In the genomic region with DNA sequence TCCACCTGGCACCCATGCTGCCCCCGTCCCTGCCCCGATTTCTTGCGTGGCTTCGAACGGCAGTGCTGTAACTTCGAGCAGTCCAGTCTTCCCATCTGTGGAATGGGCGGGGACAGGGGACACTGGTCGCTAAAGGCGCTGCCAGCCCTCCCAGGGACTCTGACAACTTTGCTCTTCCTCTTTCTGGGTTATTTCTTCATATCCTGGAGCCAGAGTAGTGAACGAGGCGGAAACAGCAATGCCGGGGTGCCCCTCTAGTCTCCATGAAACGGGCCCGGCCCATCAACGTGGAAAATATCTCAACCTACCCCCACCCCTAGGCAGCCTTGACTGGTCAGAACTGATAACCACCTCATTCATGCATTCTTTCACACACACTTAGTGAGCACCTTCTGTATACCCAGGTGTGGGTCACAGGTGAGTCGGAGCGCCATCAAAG, we compare ENCODE assay signal across 1 cellular context.
TF ChIP-seq lines count a peak whose summit lies in the region.

No MANE protein-coding gene starts in this region.

TF ChIP-seq in K562, 482 proteins besides CTCF, POLR2A, EP300 and RAD21:
- TF ChIP-seq ZKSCAN8 (CRISPR knock-in tag; IDR thresholded peaks at IDR 0.05) (peak; percentile 93), SPI1 (IDR thresholded peaks at IDR 0.05; ENCODE audit: borderline replicate concordance, low read depth, low read length) (peak; percentile 73; the same call in 1 of the 2 replicates), HNRNPUL1 (IDR thresholded peaks at IDR 0.05; ENCODE audit: low read length) (no peak), RBFOX2 (IDR thresholded peaks at IDR 0.05; ENCODE audit: low read depth, low read length) (no peak), TSC22D4 (tag; IDR thresholded peaks at IDR 0.05) (no peak), CREM (IDR thresholded peaks at IDR 0.05; ENCODE audit: low read depth) (no peak), BCOR (IDR thresholded peaks at IDR 0.05) (0 out of 2 replicates have a peak, but pooled peaks have one; percentile 41)
- TF ChIP-seq, protein P1, sequence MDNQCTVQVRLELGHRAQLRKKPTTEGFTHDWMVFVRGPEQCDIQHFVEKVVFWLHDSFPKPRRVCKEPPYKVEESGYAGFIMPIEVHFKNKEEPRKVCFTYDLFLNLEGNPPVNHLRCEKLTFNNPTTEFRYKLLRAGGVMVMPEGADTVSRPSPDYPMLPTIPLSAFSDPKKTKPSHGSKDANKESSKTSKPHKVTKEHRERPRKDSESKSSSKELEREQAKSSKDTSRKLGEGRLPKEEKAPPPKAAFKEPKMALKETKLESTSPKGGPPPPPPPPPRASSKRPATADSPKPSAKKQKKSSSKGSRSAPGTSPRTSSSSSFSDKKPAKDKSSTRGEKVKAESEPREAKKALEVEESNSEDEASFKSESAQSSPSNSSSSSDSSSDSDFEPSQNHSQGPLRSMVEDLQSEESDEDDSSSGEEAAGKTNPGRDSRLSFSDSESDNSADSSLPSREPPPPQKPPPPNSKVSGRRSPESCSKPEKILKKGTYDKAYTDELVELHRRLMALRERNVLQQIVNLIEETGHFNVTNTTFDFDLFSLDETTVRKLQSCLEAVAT (IDR thresholded peaks at IDR 0.05) = no peak
- TF ChIP-seq, protein P2, sequence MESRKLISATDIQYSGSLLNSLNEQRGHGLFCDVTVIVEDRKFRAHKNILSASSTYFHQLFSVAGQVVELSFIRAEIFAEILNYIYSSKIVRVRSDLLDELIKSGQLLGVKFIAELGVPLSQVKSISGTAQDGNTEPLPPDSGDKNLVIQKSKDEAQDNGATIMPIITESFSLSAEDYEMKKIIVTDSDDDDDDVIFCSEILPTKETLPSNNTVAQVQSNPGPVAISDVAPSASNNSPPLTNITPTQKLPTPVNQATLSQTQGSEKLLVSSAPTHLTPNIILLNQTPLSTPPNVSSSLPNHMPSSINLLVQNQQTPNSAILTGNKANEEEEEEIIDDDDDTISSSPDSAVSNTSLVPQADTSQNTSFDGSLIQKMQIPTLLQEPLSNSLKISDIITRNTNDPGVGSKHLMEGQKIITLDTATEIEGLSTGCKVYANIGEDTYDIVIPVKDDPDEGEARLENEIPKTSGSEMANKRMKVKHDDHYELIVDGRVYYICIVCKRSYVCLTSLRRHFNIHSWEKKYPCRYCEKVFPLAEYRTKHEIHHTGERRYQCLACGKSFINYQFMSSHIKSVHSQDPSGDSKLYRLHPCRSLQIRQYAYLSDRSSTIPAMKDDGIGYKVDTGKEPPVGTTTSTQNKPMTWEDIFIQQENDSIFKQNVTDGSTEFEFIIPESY (CRISPR knock-in tag; IDR thresholded peaks at IDR 0.05) = peak; percentile 55; the same call in 1 of the 2 replicates
